11 cellular contexts compared by ENCODE assay signal in the genomic region with DNA sequence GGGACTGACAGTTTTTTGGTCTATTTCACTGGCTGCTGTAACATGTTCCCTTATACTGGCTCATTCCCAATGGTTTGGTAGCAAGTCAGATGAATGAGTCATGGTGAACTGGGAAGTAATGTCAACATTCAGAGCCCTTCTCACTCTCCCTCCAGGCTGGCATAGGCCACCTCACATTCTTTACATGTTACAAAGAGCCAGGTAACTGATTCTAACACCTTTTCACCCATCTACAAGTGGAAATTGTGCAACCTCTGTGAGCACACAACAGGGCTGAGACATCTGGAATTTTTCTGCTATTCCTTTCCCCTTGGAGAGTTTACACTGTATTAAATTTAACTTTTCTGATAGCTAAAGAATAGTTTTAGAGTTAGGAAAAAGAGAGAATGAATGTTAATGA.
DNase-seq lines count a peak whose midpoint lies in the region; ATAC-seq and TF ChIP-seq lines count a peak whose summit lies in the region.
"Had no signal": no experiment of that assay in that cellular context is flagged by ENCODE, and none has a peak within 500 bp of the region (broad histone marks: within the 10 kb centered on the region; RNA-seq: fewer than 3 reads in every experiment).

No MANE protein-coding gene starts in this region.

- BruUV-seq in IMR-90 (replicated peaks; lab: Mats Ljungman, UMichigan) = no TSS peak
- no TSS peak for BruUV-seq in MCF 10A (replicated peaks; lab: Mats Ljungman, UMichigan)

- H3K4ac ChIP-seq in IMR-90 (ENCODE audit: low read depth, low read length) = no peak overlapping the region

- peak overlapping the region; percentile 37 for H2BK5ac ChIP-seq in IMR-90 (ENCODE audit: low read depth, low read length, poor library complexity, severe bottlenecking)

- no peaks in the 10 kb centered on the region for H3K79me1 ChIP-seq in IMR-90 (ENCODE audit: low read depth in 1 of 2, low read length in 2 of 2)

- H3K36me3 ChIP-seq in ACC112 (ENCODE audit: insufficient read depth, low read length) (no peaks in the 10 kb centered on the region), IMR-90 (ENCODE audit: control insufficient read depth, insufficient read depth, low read length) (no peaks in the 10 kb centered on the region)
- H3K36me3 ChIP-seq: HAP-1 had no signal

- no peak overlapping the region for H4K91ac ChIP-seq in IMR-90 (ENCODE audit: insufficient read depth, low read depth, low read length)

- peaks cover 15% of the 10 kb centered on the region for H3K4me1 ChIP-seq in ACC112 (ENCODE audit: control insufficient read depth, insufficient read depth, low read length, unreplicated experiment)
- peaks cover 1% of the 10 kb centered on the region; the same call in 1 of the 2 replicates for H3K4me1 ChIP-seq in IMR-90 (ENCODE audit: control insufficient read depth, insufficient read depth, low read length)

- in situ Hi-C loops in IMR-90 (cut with MboI; ENCODE audit: low sequenced_read_pairs) = no loop called here

- H4K5ac ChIP-seq in IMR-90 (ENCODE audit: low read depth, low read length) = no peak overlapping the region

- H3K27ac Mint-ChIP-seq in MCF 10A (ENCODE audit: low read depth, unreplicated experiment) = peak overlapping the region; percentile 79
- H3K27ac Mint-ChIP-seq in activated T-helper 17 cell treated with anti-CD3 and anti-CD28 coated beads, Interleukin-2, amount 50 U/mL, for 72 hours = no peak overlapping the region
- H3K27ac Mint-ChIP-seq: CD8-positive, alpha-beta T cell; T-helper 1 cell treated with Interleukin-12 subunit alpha and Interleukin-12 subunit beta and Interleukin-4 antibody, amounts not matched to agents 30 μg/mL and 1 μg/mL, for 36 hours had no signal

- no peak overlapping the region for H2AK5ac ChIP-seq in IMR-90 (ENCODE audit: low read depth, low read length)

- no peak overlapping the region for H3K14ac ChIP-seq in IMR-90 (replicated peaks; ENCODE audit: low read depth, low read length)

- H3K9me3 ChIP-seq in IMR-90 (ENCODE audit: control insufficient read depth, insufficient read depth, low read length) = no peaks in the 10 kb centered on the region
- H3K9me3 ChIP-seq: HAP-1 had no signal

- TF ChIP-seq CTCF in IMR-90 (conservative IDR thresholded peaks at IDR 0.05; ENCODE audit: low read depth, low read length) (no peak), MCF 10A (IDR thresholded peaks at IDR 0.05; ENCODE audit: unreplicated experiment) (no peak)

- H2AFZ ChIP-seq in ACC112 (ENCODE audit: low read length, unreplicated experiment) (no peak overlapping the region), IMR-90 (replicated peaks; ENCODE audit: low read length, poor library complexity) (no peak overlapping the region)

- intact Hi-C loops in IMR-90 (cut with micrococcal nuclease) (no loop called here), MCF 10A (cut with micrococcal nuclease) (loop anchor here (1.0 to 2.0 kb wide), 3 partner anchors 111 to 144 kb away; partner anchors contain the start of gene TLK1)

- no peaks in the 10 kb centered on the region for H3K79me2 ChIP-seq in ACC112 (ENCODE audit: control insufficient read depth, insufficient read depth, low read length, unreplicated experiment)

- H4K20me1 ChIP-seq in IMR-90 (ENCODE audit: insufficient read depth, low read length) = no peaks in the 10 kb centered on the region; the same call in 1 of the 2 replicates

- peak; percentile 97 for ATAC-seq in IMR-90 (ENCODE audit: low read depth)
- peak; percentile 96 for ATAC-seq in left lobe of liver
- no peak for ATAC-seq in GM18867 (IDR thresholded peaks at IDR 0.05; ENCODE audit: unreplicated experiment)
- no peak for ATAC-seq in activated T-helper 17 cell treated with anti-CD3 and anti-CD28 coated beads, Interleukin-2, amount 50 U/mL, for 72 hours (replicated peaks)
- ATAC-seq in GM21526 (IDR thresholded peaks at IDR 0.05; ENCODE audit: low FRiP score, unreplicated experiment) = no peak
- ATAC-seq: CD8-positive, alpha-beta T cell had no signal

- H3K9ac ChIP-seq in IMR-90 (ENCODE audit: low read depth, low read length) = no peak overlapping the region

- H3K18ac ChIP-seq in IMR-90 (ENCODE audit: low read depth, low read length) = no peak overlapping the region

- peaks cover 7% of the 10 kb centered on the region for H3K9me3 Mint-ChIP-seq in MCF 10A (ENCODE audit: unreplicated experiment)
- H3K9me3 Mint-ChIP-seq in activated T-helper 17 cell treated with anti-CD3 and anti-CD28 coated beads, Interleukin-2, amount 50 U/mL, for 72 hours = no peaks in the 10 kb centered on the region
- H3K9me3 Mint-ChIP-seq: CD8-positive, alpha-beta T cell; T-helper 1 cell treated with Interleukin-12 subunit alpha and Interleukin-12 subunit beta and Interleukin-4 antibody, amounts not matched to agents 30 μg/mL and 1 μg/mL, for 36 hours had no signal

- H3K23ac ChIP-seq in IMR-90 (ENCODE audit: low read depth, low read length) = no peak overlapping the region

- H3K4me2 ChIP-seq in IMR-90 (ENCODE audit: low read depth, low read length) = 0 out of 2 replicates have a peak overlapping the region, but pooled peaks have one; percentile 21

- H3K4me1 Mint-ChIP-seq in MCF 10A (ENCODE audit: insufficient read depth, unreplicated experiment) = peaks cover 19% of the 10 kb centered on the region
- no peaks in the 10 kb centered on the region for H3K4me1 Mint-ChIP-seq in activated T-helper 17 cell treated with anti-CD3 and anti-CD28 coated beads, Interleukin-2, amount 50 U/mL, for 72 hours

- peak; percentile 93 for DNase-seq in IMR-90
- DNase-seq in MCF 10A (ENCODE audit: unreplicated experiment) = peak; percentile 98
- no peak for DNase-seq in left lobe of liver (ENCODE audit: low spot score)
- DNase-seq in stimulated activated naive CD4-positive, alpha-beta T cell (lab: John Stamatoyannopoulos, UW) = no peak
- DNase-seq: CD8-positive, alpha-beta T cell had no signal

- POLR2A ChIA-PET in IMR-90 (lab: Charles Lee; ENCODE audit: unreplicated experiment) = no interaction called here
- POLR2A ChIA-PET in MCF 10A (lab: Yijun Ruan, JAX) = interaction anchor here (0.6 to 2.5 kb wide), 9 partner anchors 14 to 1076 kb away, joined by 3 to 26 read pairs (median 3); partner anchors contain the start of gene TLK1

- CTCF ChIA-PET in IMR-90 (lab: Yijun Ruan, JAX) (no interaction called here), MCF 10A (lab: Yijun Ruan, JAX) (interaction anchor here (0.6 to 0.9 kb wide), 3 partner anchors 11 to 157 kb away, joined by 3 read pairs; no protein-coding TSS in a partner anchor)

- H2BK15ac ChIP-seq in IMR-90 (ENCODE audit: low read depth, low read length) = no peak overlapping the region

- H3K9me1 ChIP-seq in IMR-90 (ENCODE audit: insufficient read depth, low read length) = no peaks in the 10 kb centered on the region

- no peak overlapping the region for H2BK20ac ChIP-seq in IMR-90 (ENCODE audit: low read depth, low read length)

- H3K4me3 ChIP-seq in ACC112 (ENCODE audit: low read depth, low read length) (no peak overlapping the region), IMR-90 (ENCODE audit: insufficient read depth, low read depth, low read length) (no peak overlapping the region)
- H3K4me3 ChIP-seq: HAP-1 had no signal

- H3K56ac ChIP-seq in IMR-90 (ENCODE audit: extremely low read depth, insufficient read depth, low read length) = no peak overlapping the region

- H3K27me3 Mint-ChIP-seq in MCF 10A (ENCODE audit: insufficient read depth, unreplicated experiment) = no peaks in the 10 kb centered on the region
- no peaks in the 10 kb centered on the region for H3K27me3 Mint-ChIP-seq in activated T-helper 17 cell treated with anti-CD3 and anti-CD28 coated beads, Interleukin-2, amount 50 U/mL, for 72 hours

- peak overlapping the region; percentile 42 for H3K4me3 Mint-ChIP-seq in MCF 10A (ENCODE audit: unreplicated experiment)
- H3K4me3 Mint-ChIP-seq in activated T-helper 17 cell treated with anti-CD3 and anti-CD28 coated beads, Interleukin-2, amount 50 U/mL, for 72 hours = no peak overlapping the region
- H3K4me3 Mint-ChIP-seq: CD8-positive, alpha-beta T cell; T-helper 1 cell treated with Interleukin-12 subunit alpha and Interleukin-12 subunit beta and Interleukin-4 antibody, amounts not matched to agents 30 μg/mL and 1 μg/mL, for 36 hours had no signal

- peaks cover 7% of the 10 kb centered on the region for H3K36me3 Mint-ChIP-seq in MCF 10A (ENCODE audit: insufficient read depth, unreplicated experiment)
- H3K36me3 Mint-ChIP-seq in activated T-helper 17 cell treated with anti-CD3 and anti-CD28 coated beads, Interleukin-2, amount 50 U/mL, for 72 hours (ENCODE audit: low read depth) = no peaks in the 10 kb centered on the region
- H3K36me3 Mint-ChIP-seq: CD8-positive, alpha-beta T cell had no signal

- H2BK120ac ChIP-seq in IMR-90 (ENCODE audit: low read depth, low read length) = no peak overlapping the region

- H3K27me3 ChIP-seq in ACC112 (ENCODE audit: insufficient read depth, low read length) (no peaks in the 10 kb centered on the region), IMR-90 (ENCODE audit: control insufficient read depth, insufficient read depth, low read length) (no peaks in the 10 kb centered on the region; the same call in 1 of the 2 replicates)

- no peak overlapping the region for H2AK9ac ChIP-seq in IMR-90 (replicated peaks; ENCODE audit: low read depth, low read length, poor library complexity)

- TF ChIP-seq POLR2A in IMR-90 (IDR thresholded peaks at IDR 0.05; ENCODE audit: low read depth, low read length) = no peak

- H3K27ac ChIP-seq in ACC112 (ENCODE audit: low read depth, low read length) (peak overlapping the region; percentile 21), IMR-90 (ENCODE audit: insufficient read depth, low read length) (no peak overlapping the region)

- H4K8ac ChIP-seq in IMR-90 (ENCODE audit: low read depth in 2 of 2, low read length in 2 of 2) = no peak overlapping the region

- dilution Hi-C loops in IMR-90 (cut with HindIII; ENCODE audit: low sequenced_read_pairs, unreplicated experiment) = no loop called here

- peak; percentile 6; the same call in 1 of the 2 replicates for TF ChIP-seq RAD21 in IMR-90 (IDR thresholded peaks at IDR 0.05; ENCODE audit: low read length)

TF ChIP-seq in IMR-90, 13 proteins besides CTCF, POLR2A, EP300 and RAD21 (continues in another document):
- TF ChIP-seq MAFK (IDR thresholded peaks at IDR 0.05; ENCODE audit: low read depth, low read length) (no peak), MAZ (IDR thresholded peaks at IDR 0.05; ENCODE audit: borderline replicate concordance, low read depth, low read length) (no peak), SMC3 (IDR thresholded peaks at IDR 0.05; ENCODE audit: low read depth, low read length) (no peak), FOS (IDR thresholded peaks at IDR 0.05; ENCODE audit: low read depth, low read length) (peak; percentile 84), RCOR1 (IDR thresholded peaks at IDR 0.05; ENCODE audit: insufficient replicate concordance, low read length) (peak; percentile 55)

Comparison
In these comparisons a context has a peak if more than half of its experiments do, and no peak if none do; other contexts are left out.
1. ATAC-seq: peak in IMR-90 (single experiment) and left lobe of liver (single experiment); none in GM18867 (single experiment), activated T-helper 17 cell treated with anti-CD3 and anti-CD28 coated beads, Interleukin-2, amount 50 U/mL, for 72 hours (single experiment) and GM21526 (single experiment).
2. DNase-seq: peak in IMR-90 (single experiment) and MCF 10A (single experiment); none in left lobe of liver (single experiment) and stimulated activated naive CD4-positive, alpha-beta T cell (0 of 6).